Comparison of ENCODE assay signal across 16 cellular contexts in genomic region chr1:203441811-203442210, GRCh38. TPM values are rescaled to one million over a fixed set of nuclear protein-coding genes. Genes with fewer than 3 reads are reported as not detected.
"Had no signal": no experiment of that assay in that cellular context is flagged by ENCODE, and none has a peak within 500 bp of the region (broad histone marks: within the 10 kb centered on the region; RNA-seq: fewer than 3 reads in every experiment).

No MANE protein-coding gene starts in this region.

- DNase-seq: activated effector memory CD4-positive, alpha-beta T cell treated with anti-CD3 and anti-CD28 coated beads, Interleukin-2, amount 50 U/mL, for 16 hours; activated T-cell treated with anti-CD3 and anti-CD28 coated beads, Interleukin-2, amount 50 U/mL, for 4 hours; cerebellar nuclear complex; endodermal cell; erythroblast; glutamatergic neuron; stimulated activated CD4-positive, alpha-beta T cell treated with anti-CD3 and anti-CD28 coated beads, Interleukin-4, amount 100 ng/mL, for 4 hours; stimulated activated naive CD8-positive, alpha-beta T cell treated with anti-CD3 and anti-CD28 coated beads, Interleukin-15, amount 100 ng/mL, for 72 hours; T-helper 2 cell; trophoblast cell had no signal

- H3K4me1 ChIP-seq: parathyroid adenoma had no signal

- ATAC-seq: activated CD4-positive, CD25-positive, alpha-beta regulatory T cell treated with anti-CD3 and anti-CD28 coated beads, Interleukin-2, amount 50 U/mL, for 24 hours; activated T-cell treated with anti-CD3 and anti-CD28 coated beads, Interleukin-2, amount 50 U/mL, for 4 hours; stimulated activated naive CD8-positive, alpha-beta T cell treated with anti-CD3 and anti-CD28 coated beads, Interleukin-15, amount 100 ng/mL, for 72 hours had no signal

- H3K27ac ChIP-seq: parathyroid adenoma had no signal

RNA-seq across cellular contexts. Expression of gene PRELP, which starts 33.8 kb away (rescaled TPM):
- total RNA-seq: dermis microvascular lymphatic vessel endothelial cell had no signal
- polyA plus RNA-seq: neural cell had no signal

RNA-seq across cellular contexts. Expression of gene OPTC, which starts 52.1 kb away (rescaled TPM):
- total RNA-seq: activated T-cell treated with anti-CD3 and anti-CD28 coated beads, Interleukin-2, amount 50 U/mL, for 4 hours; dermis microvascular lymphatic vessel endothelial cell; renal cortical epithelial cell; skeletal muscle tissue had no signal
- polyA plus RNA-seq: neural cell had no signal
